In the genomic region with DNA sequence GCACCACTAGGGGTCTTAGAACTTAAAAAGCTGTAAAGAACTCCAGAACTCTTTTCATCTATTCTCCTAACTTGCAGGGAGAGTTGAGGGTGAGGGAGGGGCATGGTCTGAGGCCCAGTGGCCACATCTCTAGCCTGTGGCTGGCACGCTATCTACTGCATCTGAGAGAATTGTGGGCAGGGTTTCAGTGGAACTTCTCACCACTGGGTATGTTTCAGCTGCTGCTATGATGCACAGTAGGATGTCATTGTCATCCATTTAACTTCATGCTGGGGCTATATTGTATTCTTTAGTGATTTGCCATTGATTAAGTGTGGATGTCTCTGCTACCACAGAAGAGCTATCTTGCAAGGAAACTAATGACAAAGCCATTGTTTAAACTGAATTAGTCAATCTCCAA, we compare ENCODE assay signal across 21 cellular contexts.
"Had no signal": no experiment of that assay in that cellular context is flagged by ENCODE, and none has a peak within 500 bp of the region (broad histone marks: within the 10 kb centered on the region; RNA-seq: fewer than 3 reads in every experiment).

No MANE protein-coding gene starts in this region.

- H3K36me3 ChIP-seq: uterus had no signal

- H3K4me3 Mint-ChIP-seq: activated CD4-positive, alpha-beta memory T cell treated with anti-CD3 and anti-CD28 coated beads, Interleukin-2, amount 10 ng/mL, durations not matched to agents 7 days and 5 days; activated CD4-positive, alpha-beta T cell treated with anti-CD3 and anti-CD28 coated beads, Interleukin-2, amount 10 ng/mL, durations not matched to agents 24 days and 14 days; activated naive CD8-positive, alpha-beta T cell treated with anti-CD3 and anti-CD28 coated beads, Interleukin-2, amount 50 U/mL, for 24 hours; naive thymus-derived CD4-positive, alpha-beta T cell; T-helper 17 cell had no signal

- ATAC-seq: activated naive CD8-positive, alpha-beta T cell treated with anti-CD3 and anti-CD28 coated beads, Interleukin-2, amount 50 U/mL, for 24 hours; body of pancreas; heart right ventricle; left lobe of liver; lower lobe of right lung; naive thymus-derived CD4-positive, alpha-beta T cell; psoas muscle; right cardiac atrium; T-helper 17 cell had no signal

- H3K9me3 Mint-ChIP-seq: activated CD4-positive, alpha-beta memory T cell treated with anti-CD3 and anti-CD28 coated beads, Interleukin-2, amount 10 ng/mL, durations not matched to agents 7 days and 5 days; activated CD4-positive, alpha-beta T cell treated with anti-CD3 and anti-CD28 coated beads, Interleukin-2, amount 10 ng/mL, durations not matched to agents 24 days and 14 days; activated naive CD8-positive, alpha-beta T cell treated with anti-CD3 and anti-CD28 coated beads, Interleukin-2, amount 50 U/mL, for 24 hours had no signal

- H3K4me1 ChIP-seq: uterus had no signal

- H3K27me3 Mint-ChIP-seq: activated CD4-positive, alpha-beta memory T cell treated with anti-CD3 and anti-CD28 coated beads, Interleukin-2, amount 10 ng/mL, durations not matched to agents 7 days and 5 days; activated CD4-positive, alpha-beta T cell treated with anti-CD3 and anti-CD28 coated beads, Interleukin-2, amount 10 ng/mL, durations not matched to agents 24 days and 14 days; activated naive CD8-positive, alpha-beta T cell treated with anti-CD3 and anti-CD28 coated beads, Interleukin-2, amount 50 U/mL, for 24 hours; T-helper 17 cell had no signal

- FAIRE-seq: endometrium had no signal

- H3K27ac Mint-ChIP-seq: activated CD4-positive, alpha-beta memory T cell treated with anti-CD3 and anti-CD28 coated beads, Interleukin-2, amount 10 ng/mL, durations not matched to agents 7 days and 5 days; activated CD4-positive, alpha-beta T cell treated with anti-CD3 and anti-CD28 coated beads, Interleukin-2, amount 10 ng/mL, durations not matched to agents 24 days and 14 days; activated naive CD8-positive, alpha-beta T cell treated with anti-CD3 and anti-CD28 coated beads, Interleukin-2, amount 50 U/mL, for 24 hours; naive thymus-derived CD4-positive, alpha-beta T cell; T-helper 17 cell had no signal

- H3K27ac ChIP-seq: body of pancreas, heart right ventricle, lower lobe of right lung, psoas muscle, skin epidermis, uterus had no signal

- H3K9me3 ChIP-seq: body of pancreas, heart right ventricle, lower lobe of right lung, psoas muscle, uterus had no signal

- DNase-seq: activated CD4-positive, alpha-beta memory T cell treated with anti-CD3 and anti-CD28 coated beads, Interleukin-2, amount 10 ng/mL, durations not matched to agents 7 days and 5 days; activated CD4-positive, alpha-beta T cell treated with anti-CD3 and anti-CD28 coated beads, Interleukin-2, amount 10 ng/mL, durations not matched to agents 24 days and 14 days; activated gamma-delta T cell; activated naive CD4-positive, alpha-beta T cell treated with anti-CD3 and anti-CD28 coated beads, Interleukin-2, amount 50 U/mL, for 16 hours; activated naive CD8-positive, alpha-beta T cell treated with anti-CD3 and anti-CD28 coated beads, Interleukin-2, amount 50 U/mL, for 24 hours; activated T-cell treated with anti-CD3 and anti-CD28 coated beads for 4 hours; anterior cingulate cortex; body of pancreas; erythroblast; foreskin fibroblast; heart right ventricle; lower lobe of right lung; naive thymus-derived CD4-positive, alpha-beta T cell; psoas muscle; right cardiac atrium; stimulated activated CD4-positive, alpha-beta T cell treated with anti-CD3 and anti-CD28 coated beads, Interleukin-1b, Interleukin-23, amount 100 ng/mL, for 48 hours; T-helper 17 cell; uterus had no signal

- H3K4me3 ChIP-seq: body of pancreas, heart right ventricle, lower lobe of right lung, psoas muscle, skin epidermis, uterus had no signal

- H3K27me3 ChIP-seq: body of pancreas, uterus had no signal
